29 cellular contexts compared by ENCODE assay signal in genomic region chr17:3510090-3510489, GRCh38. TPM values are rescaled to one million over a fixed set of nuclear protein-coding genes. Genes with fewer than 3 reads are reported as not detected.
"Had no signal": no experiment of that assay in that cellular context is flagged by ENCODE, and none has a peak within 500 bp of the region (broad histone marks: within the 10 kb centered on the region; RNA-seq: fewer than 3 reads in every experiment).

No MANE protein-coding gene starts in this region.

- H3K27ac Mint-ChIP-seq: activated CD4-positive, alpha-beta memory T cell treated with anti-CD3 and anti-CD28 coated beads, Interleukin-2, amount 10 ng/mL, durations not matched to agents 7 days and 5 days; activated CD4-positive, alpha-beta T cell treated with anti-CD3 and anti-CD28 coated beads, Interleukin-2, amount 10 ng/mL, durations not matched to agents 7 days and 5 days; activated naive CD4-positive, alpha-beta T cell treated with anti-CD3 and anti-CD28 coated beads, Interleukin-2, amount 10 ng/mL, durations not matched to agents 7 days and 5 days; activated naive CD4-positive, alpha-beta T cell treated with anti-CD3 and anti-CD28 coated beads, Interleukin-2, amount 50 U/mL, for 72 hours; activated naive CD8-positive, alpha-beta T cell treated with anti-CD3 and anti-CD28 coated beads, Interleukin-2, amount 10 ng/mL, durations not matched to agents 7 days and 5 days; activated T-cell treated with anti-CD3 and anti-CD28 coated beads, Interleukin-2, amount 50 U/mL, for 24 hours; activated T-cell treated with anti-CD3 and anti-CD28 coated beads, Interleukin-2, amount 50 U/mL, for 72 hours; brain had no signal

- H3K4me3 ChIP-seq: ascending aorta, breast epithelium, cardiac muscle cell, colonic mucosa, gastrocnemius medialis had no signal

- ATAC-seq: activated naive CD4-positive, alpha-beta T cell treated with anti-CD3 and anti-CD28 coated beads, Interleukin-2, amount 50 U/mL, for 72 hours; activated T-cell treated with anti-CD3 and anti-CD28 coated beads, Interleukin-2, amount 50 U/mL, for 72 hours; esophagus mucosa; foreskin keratinocyte; gastrocnemius medialis had no signal

- H3K27me3 Mint-ChIP-seq: activated naive CD4-positive, alpha-beta T cell treated with anti-CD3 and anti-CD28 coated beads, Interleukin-2, amount 10 ng/mL, durations not matched to agents 7 days and 5 days; activated naive CD8-positive, alpha-beta T cell treated with anti-CD3 and anti-CD28 coated beads, Interleukin-2, amount 10 ng/mL, durations not matched to agents 7 days and 5 days had no signal

- H3K27me3 ChIP-seq: ascending aorta, breast epithelium, cardiac muscle cell, colonic mucosa, foreskin keratinocyte, gastrocnemius medialis had no signal

- H3K4me3 Mint-ChIP-seq: activated CD4-positive, alpha-beta memory T cell treated with anti-CD3 and anti-CD28 coated beads, Interleukin-2, amount 10 ng/mL, durations not matched to agents 7 days and 5 days; activated CD4-positive, alpha-beta T cell treated with anti-CD3 and anti-CD28 coated beads, Interleukin-2, amount 10 ng/mL, durations not matched to agents 7 days and 5 days; activated naive CD4-positive, alpha-beta T cell treated with anti-CD3 and anti-CD28 coated beads, Interleukin-2, amount 10 ng/mL, durations not matched to agents 7 days and 5 days; activated naive CD8-positive, alpha-beta T cell treated with anti-CD3 and anti-CD28 coated beads, Interleukin-2, amount 10 ng/mL, durations not matched to agents 7 days and 5 days; activated T-cell treated with anti-CD3 and anti-CD28 coated beads, Interleukin-2, amount 50 U/mL, for 24 hours; activated T-cell treated with anti-CD3 and anti-CD28 coated beads, Interleukin-2, amount 50 U/mL, for 72 hours; brain had no signal

- H3K4me1 Mint-ChIP-seq: activated CD4-positive, alpha-beta memory T cell treated with anti-CD3 and anti-CD28 coated beads, Interleukin-2, amount 10 ng/mL, durations not matched to agents 7 days and 5 days; activated CD4-positive, alpha-beta T cell treated with anti-CD3 and anti-CD28 coated beads, Interleukin-2, amount 10 ng/mL, durations not matched to agents 7 days and 5 days; activated naive CD4-positive, alpha-beta T cell treated with anti-CD3 and anti-CD28 coated beads, Interleukin-2, amount 10 ng/mL, durations not matched to agents 7 days and 5 days; activated naive CD8-positive, alpha-beta T cell treated with anti-CD3 and anti-CD28 coated beads, Interleukin-2, amount 10 ng/mL, durations not matched to agents 7 days and 5 days had no signal

- H3K27ac ChIP-seq: ascending aorta, breast epithelium, cardiac muscle cell, colonic mucosa, foreskin keratinocyte had no signal

- H3K9me3 ChIP-seq: ascending aorta, breast epithelium, colonic mucosa, gastrocnemius medialis had no signal

- H3K36me3 Mint-ChIP-seq: activated naive CD4-positive, alpha-beta T cell treated with anti-CD3 and anti-CD28 coated beads, Interleukin-2, amount 10 ng/mL, durations not matched to agents 7 days and 5 days; activated naive CD8-positive, alpha-beta T cell treated with anti-CD3 and anti-CD28 coated beads, Interleukin-2, amount 10 ng/mL, durations not matched to agents 7 days and 5 days; brain had no signal

- H3K36me3 ChIP-seq: ascending aorta, breast epithelium, cardiac muscle cell, colonic mucosa, gastrocnemius medialis had no signal

- DNase-seq: activated CD4-positive, alpha-beta memory T cell treated with anti-CD3 and anti-CD28 coated beads, Interleukin-2, amount 10 ng/mL, durations not matched to agents 7 days and 5 days; activated CD4-positive, alpha-beta T cell treated with anti-CD3 and anti-CD28 coated beads for 1 hour; activated CD4-positive, alpha-beta T cell treated with anti-CD3 and anti-CD28 coated beads for 4 hours; activated CD4-positive, alpha-beta T cell treated with anti-CD3 and anti-CD28 coated beads, Interleukin-2, amount 10 ng/mL, durations not matched to agents 7 days and 5 days; activated CD4-positive, alpha-beta T cell treated with anti-CD3 and anti-CD28 coated beads, Interleukin-2, amount 50 U/mL, for 4 hours; activated CD8-positive, alpha-beta memory T cell treated with anti-CD3 and anti-CD28 coated beads, Interleukin-2, amount 50 U/mL, for 48 hours; activated gamma-delta T cell; activated naive CD4-positive, alpha-beta T cell; activated naive CD4-positive, alpha-beta T cell treated with anti-CD3 and anti-CD28 coated beads, Interleukin-2, amount 10 ng/mL, durations not matched to agents 7 days and 5 days; activated naive CD8-positive, alpha-beta T cell treated with anti-CD3 and anti-CD28 coated beads, Interleukin-2, amount 10 ng/mL, durations not matched to agents 7 days and 5 days; activated T-cell treated with anti-CD3 and anti-CD28 coated beads for 4 hours; activated T-cell treated with anti-CD3 and anti-CD28 coated beads, Interleukin-2, amount 50 U/mL, for 24 hours; activated T-cell treated with anti-CD3 and anti-CD28 coated beads, Interleukin-2, amount 50 U/mL, for 72 hours; central memory CD4-positive, alpha-beta T cell; cerebellar nuclear complex; colonic mucosa; effector CD8-positive, alpha-beta T cell; foreskin keratinocyte; gastrocnemius medialis; glutamatergic neuron; T-helper 2 cell had no signal

- H3K9me3 Mint-ChIP-seq: activated CD4-positive, alpha-beta memory T cell treated with anti-CD3 and anti-CD28 coated beads, Interleukin-2, amount 10 ng/mL, durations not matched to agents 7 days and 5 days; activated CD4-positive, alpha-beta T cell treated with anti-CD3 and anti-CD28 coated beads, Interleukin-2, amount 10 ng/mL, durations not matched to agents 7 days and 5 days; activated naive CD4-positive, alpha-beta T cell treated with anti-CD3 and anti-CD28 coated beads, Interleukin-2, amount 10 ng/mL, durations not matched to agents 7 days and 5 days had no signal

- H3K4me1 ChIP-seq: colonic mucosa, foreskin keratinocyte had no signal

RNA-seq across cellular contexts. Expression of gene ASPA, which starts 34.3 kb away (rescaled TPM):
- total RNA-seq: activated CD4-positive, alpha-beta memory T cell treated with anti-CD3 and anti-CD28 coated beads, Interleukin-2, amount 10 ng/mL, durations not matched to agents 7 days and 5 days; activated CD4-positive, alpha-beta T cell treated with anti-CD3 and anti-CD28 coated beads, Interleukin-2, amount 10 ng/mL, durations not matched to agents 7 days and 5 days; activated naive CD8-positive, alpha-beta T cell treated with anti-CD3 and anti-CD28 coated beads, Interleukin-2, amount 10 ng/mL, durations not matched to agents 7 days and 5 days; cardiac muscle cell; foreskin keratinocyte; T-helper 1 cell treated with Interleukin-12 subunit alpha and Interleukin-12 subunit beta and Interleukin-4 antibody, amounts not matched to agents 30 ng/mL and 1 ng/mL, for 36 hours had no signal

RNA-seq across cellular contexts. Expression of gene SPATA22, which starts 38.5 kb away (rescaled TPM):
- total RNA-seq: activated CD4-positive, alpha-beta memory T cell treated with anti-CD3 and anti-CD28 coated beads, Interleukin-2, amount 10 ng/mL, durations not matched to agents 7 days and 5 days; activated naive CD4-positive, alpha-beta T cell treated with anti-CD3 and anti-CD28 coated beads, Interleukin-2, amount 50 U/mL, for 72 hours; ascending aorta; cardiac muscle cell; colonic mucosa; epithelial cell of proximal tubule; esophagus mucosa; foreskin keratinocyte; T-helper 1 cell treated with Interleukin-12 subunit alpha and Interleukin-12 subunit beta and Interleukin-4 antibody, amounts not matched to agents 30 ng/mL and 1 ng/mL, for 36 hours had no signal
